1 cellular context compared by ENCODE assay signal in the genomic region with DNA sequence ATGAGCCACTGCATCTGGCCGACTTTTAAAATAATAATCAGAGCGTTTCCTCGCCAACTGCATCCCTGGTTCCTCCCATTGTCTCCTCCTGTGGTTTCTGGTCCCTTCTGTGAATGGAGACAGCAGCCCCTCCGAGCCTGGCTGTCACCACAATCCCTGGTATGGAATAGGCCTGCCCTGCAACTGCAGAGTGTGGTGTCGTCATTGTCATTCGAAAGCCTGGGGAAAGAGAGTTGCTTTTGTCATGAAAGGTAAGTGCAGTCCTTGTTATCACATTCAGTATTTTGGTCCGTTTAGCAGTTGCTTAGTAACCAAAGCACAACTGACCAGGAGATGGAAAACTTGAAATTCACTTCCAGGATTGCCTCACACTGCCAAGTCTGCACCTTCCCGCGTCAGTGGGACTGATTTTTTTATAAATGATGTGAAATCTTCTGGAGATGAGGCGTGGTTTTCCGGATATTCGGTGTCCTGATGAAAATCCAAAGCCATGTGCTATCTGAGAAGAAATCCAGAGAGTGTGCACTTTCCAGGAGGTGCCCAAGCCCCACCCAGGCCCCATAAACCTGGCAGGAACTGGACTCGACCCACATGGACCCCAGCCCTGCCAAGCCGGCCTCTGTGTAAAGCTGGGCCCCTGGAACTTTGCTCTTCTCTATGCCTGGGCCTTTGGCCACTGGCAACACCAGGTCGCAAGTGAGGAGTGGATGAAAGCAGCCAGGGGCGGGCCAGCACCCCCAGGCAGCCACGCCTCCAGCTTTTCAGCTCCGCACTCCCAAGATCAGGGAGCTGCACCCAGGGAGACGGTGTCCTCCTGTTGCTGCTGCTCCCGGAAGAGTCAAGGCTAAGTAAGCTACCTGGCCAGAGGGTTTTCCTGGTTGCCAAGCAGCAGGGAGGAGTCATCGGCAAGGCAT.
A peak's percentile ranks its signal among the peaks of the same experiment; 100 is the strongest.
TF ChIP-seq lines count a peak whose summit lies in the region.

No MANE protein-coding gene starts in this region.

TF ChIP-seq in K562, 482 proteins besides CTCF, POLR2A, EP300 and RAD21 (continued from another document):
- TF ChIP-seq, protein P1, sequence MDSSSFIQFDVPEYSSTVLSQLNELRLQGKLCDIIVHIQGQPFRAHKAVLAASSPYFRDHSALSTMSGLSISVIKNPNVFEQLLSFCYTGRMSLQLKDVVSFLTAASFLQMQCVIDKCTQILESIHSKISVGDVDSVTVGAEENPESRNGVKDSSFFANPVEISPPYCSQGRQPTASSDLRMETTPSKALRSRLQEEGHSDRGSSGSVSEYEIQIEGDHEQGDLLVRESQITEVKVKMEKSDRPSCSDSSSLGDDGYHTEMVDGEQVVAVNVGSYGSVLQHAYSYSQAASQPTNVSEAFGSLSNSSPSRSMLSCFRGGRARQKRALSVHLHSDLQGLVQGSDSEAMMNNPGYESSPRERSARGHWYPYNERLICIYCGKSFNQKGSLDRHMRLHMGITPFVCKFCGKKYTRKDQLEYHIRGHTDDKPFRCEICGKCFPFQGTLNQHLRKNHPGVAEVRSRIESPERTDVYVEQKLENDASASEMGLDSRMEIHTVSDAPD (CRISPR knock-in tag; IDR thresholded peaks at IDR 0.05), result no peak
- TF ChIP-seq ZNF121 (CRISPR knock-in tag; conservative IDR thresholded peaks at IDR 0.05) (no peak), RFX1 (IDR thresholded peaks at IDR 0.05) (peak; percentile 57), PHF8 (IDR thresholded peaks at IDR 0.05; ENCODE audit: borderline replicate concordance, low read length) (no peak), RBM22 (IDR thresholded peaks at IDR 0.05; ENCODE audit: low read depth, low read length, poor library complexity, severe bottlenecking) (peak; percentile 41), BRCA1 (IDR thresholded peaks at IDR 0.05) (no peak), BRCA1 (CRISPR knock-in tag; IDR thresholded peaks at IDR 0.05) (no peak), ZNF644 (tag; IDR thresholded peaks at IDR 0.05; ENCODE audit: low read depth) (no peak)
- TF ChIP-seq, protein P2, sequence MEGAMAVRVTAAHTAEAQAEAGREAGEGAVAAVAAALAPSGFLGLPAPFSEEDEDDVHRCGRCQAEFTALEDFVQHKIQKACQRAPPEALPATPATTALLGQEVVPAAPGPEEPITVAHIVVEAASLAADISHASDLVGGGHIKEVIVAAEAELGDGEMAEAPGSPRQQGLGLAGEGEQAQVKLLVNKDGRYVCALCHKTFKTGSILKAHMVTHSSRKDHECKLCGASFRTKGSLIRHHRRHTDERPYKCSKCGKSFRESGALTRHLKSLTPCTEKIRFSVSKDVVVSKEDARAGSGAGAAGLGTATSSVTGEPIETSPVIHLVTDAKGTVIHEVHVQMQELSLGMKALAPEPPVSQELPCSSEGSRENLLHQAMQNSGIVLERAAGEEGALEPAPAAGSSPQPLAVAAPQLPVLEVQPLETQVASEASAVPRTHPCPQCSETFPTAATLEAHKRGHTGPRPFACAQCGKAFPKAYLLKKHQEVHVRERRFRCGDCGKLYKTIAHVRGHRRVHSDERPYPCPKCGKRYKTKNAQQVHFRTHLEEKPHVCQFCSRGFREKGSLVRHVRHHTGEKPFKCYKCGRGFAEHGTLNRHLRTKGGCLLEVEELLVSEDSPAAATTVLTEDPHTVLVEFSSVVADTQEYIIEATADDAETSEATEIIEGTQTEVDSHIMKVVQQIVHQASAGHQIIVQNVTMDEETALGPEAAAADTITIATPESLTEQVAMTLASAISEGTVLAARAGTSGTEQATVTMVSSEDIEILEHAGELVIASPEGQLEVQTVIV (CRISPR knock-in tag; IDR thresholded peaks at IDR 0.05; ENCODE audit: borderline replicate concordance), result no peak
- TF ChIP-seq, protein P3, sequence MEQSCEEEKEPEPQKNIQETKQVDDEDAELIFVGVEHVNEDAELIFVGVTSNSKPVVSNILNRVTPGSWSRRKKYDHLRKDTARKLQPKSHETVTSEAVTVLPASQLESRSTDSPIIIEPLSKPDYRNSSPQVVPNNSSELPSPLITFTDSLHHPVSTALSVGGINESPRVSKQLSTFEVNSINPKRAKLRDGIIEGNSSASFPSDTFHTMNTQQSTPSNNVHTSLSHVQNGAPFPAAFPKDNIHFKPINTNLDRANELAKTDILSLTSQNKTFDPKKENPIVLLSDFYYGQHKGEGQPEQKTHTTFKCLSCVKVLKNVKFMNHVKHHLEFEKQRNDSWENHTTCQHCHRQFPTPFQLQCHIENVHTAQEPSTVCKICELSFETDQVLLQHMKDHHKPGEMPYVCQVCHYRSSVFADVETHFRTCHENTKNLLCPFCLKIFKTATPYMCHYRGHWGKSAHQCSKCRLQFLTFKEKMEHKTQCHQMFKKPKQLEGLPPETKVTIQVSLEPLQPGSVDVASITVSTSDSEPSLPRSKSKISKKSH (CRISPR knock-in tag; IDR thresholded peaks at IDR 0.05), result no peak
